ENCODE assay signal across 37 cellular contexts in genomic region chr14:32250681-32251080, GRCh38. TPM values are rescaled to one million over a fixed set of nuclear protein-coding genes. Genes with fewer than 3 reads are reported as not detected.
"Had no signal": no experiment of that assay in that cellular context is flagged by ENCODE, and none has a peak within 500 bp of the region (broad histone marks: within the 10 kb centered on the region; RNA-seq: fewer than 3 reads in every experiment).

No MANE protein-coding gene starts in this region.

- H3K27ac ChIP-seq: adrenal gland, body of pancreas, brain microvascular endothelial cell, breast epithelium, VCaP had no signal

- H3K27me3 ChIP-seq: adrenal gland, body of pancreas, brain microvascular endothelial cell, breast epithelium had no signal

- H3K36me3 ChIP-seq: adrenal gland, brain microvascular endothelial cell, breast epithelium had no signal

- DNase-seq: activated B cell treated with CpG ODN at 0.5 μM for 24 hours; activated CD4-positive, alpha-beta memory T cell treated with anti-CD3 and anti-CD28 coated beads for 36 hours; activated CD4-positive, alpha-beta T cell treated with anti-CD3 and anti-CD28 coated beads for 4 hours; activated CD4-positive, alpha-beta T cell treated with anti-CD3 and anti-CD28 coated beads, Interleukin-2, amount 10 ng/mL, durations not matched to agents 24 days and 14 days; activated CD4-positive, alpha-beta T cell treated with anti-CD3 and anti-CD28 coated beads, Interleukin-2, amount 50 U/mL, for 1 hour; activated CD4-positive, alpha-beta T cell treated with anti-CD3 and anti-CD28 coated beads, Interleukin-2, amount 50 U/mL, for 4 hours; activated CD4-positive, CD25-positive, alpha-beta regulatory T cell treated with anti-CD3 and anti-CD28 coated beads, Interleukin-2, amount 50 U/mL, for 72 hours; activated CD8-positive, alpha-beta memory T cell treated with anti-CD3 and anti-CD28 coated beads, Interleukin-2, amount 50 U/mL, for 4 hours; activated CD8-positive, alpha-beta T cell treated with anti-CD3 and anti-CD28 coated beads for 36 hours; activated effector memory CD4-positive, alpha-beta T cell treated with anti-CD3 and anti-CD28 coated beads, Interleukin-2, amount 50 U/mL, for 16 hours; activated gamma-delta T cell treated with Interleukin-2 at 50 U/mL for 16 hours; activated naive CD4-positive, alpha-beta T cell; activated naive CD4-positive, alpha-beta T cell treated with anti-CD3 and anti-CD28 coated beads for 36 hours; activated naive CD4-positive, alpha-beta T cell treated with anti-CD3 and anti-CD28 coated beads, Interleukin-2, amount 50 U/mL, for 16 hours; activated naive CD8-positive, alpha-beta T cell treated with anti-CD3 and anti-CD28 coated beads for 36 hours; activated T-cell treated with anti-CD3 and anti-CD28 coated beads for 4 hours; activated T-cell treated with anti-CD3 and anti-CD28 coated beads, Interleukin-2, amount 50 U/mL, for 1 hour; activated T-cell treated with anti-CD3 and anti-CD28 coated beads, Interleukin-2, amount 50 U/mL, for 4 hours; activated T-cell treated with anti-CD3 and anti-CD28 coated beads, Interleukin-2, amount 50 U/mL, for 72 hours; adrenal gland; amniotic stem cell; aorta; body of pancreas; brain microvascular endothelial cell; central memory CD4-positive, alpha-beta T cell; T-helper 1 cell; T-helper 2 cell; T-helper 9 cell had no signal

- H3K9me3 ChIP-seq: adrenal gland, body of pancreas, breast epithelium had no signal

- H3K4me3 ChIP-seq: adrenal gland, body of pancreas, breast epithelium had no signal

- H3K4me1 ChIP-seq: breast epithelium had no signal

RNA-seq across cellular contexts. Expression of gene RNU6-8, which starts 47.6 kb away (rescaled TPM):
- total RNA-seq: activated B cell treated with CpG ODN at 0.5 μM for 24 hours; activated CD4-positive, alpha-beta memory T cell treated with anti-CD3 and anti-CD28 coated beads for 36 hours; activated CD4-positive, alpha-beta T cell treated with anti-CD3 and anti-CD28 coated beads, Interleukin-2, amount 10 ng/mL, durations not matched to agents 24 days and 14 days; activated CD8-positive, alpha-beta memory T cell treated with anti-CD3 and anti-CD28 coated beads for 36 hours; activated CD8-positive, alpha-beta T cell treated with anti-CD3 and anti-CD28 coated beads for 36 hours; activated naive CD4-positive, alpha-beta T cell treated with anti-CD3 and anti-CD28 coated beads for 36 hours; activated naive CD4-positive, alpha-beta T cell treated with anti-CD3 and anti-CD28 coated beads, Interleukin-2, amount 50 U/mL, for 72 hours; activated naive CD8-positive, alpha-beta T cell treated with anti-CD3 and anti-CD28 coated beads for 36 hours; activated T-cell treated with anti-CD3 and anti-CD28 coated beads, Interleukin-2, amount 50 U/mL, for 4 hours; activated T-cell treated with anti-CD3 and anti-CD28 coated beads, Interleukin-2, amount 50 U/mL, for 72 hours; activated T-helper 1 cell treated with anti-CD3 and anti-CD28 coated beads, Interleukin-12 subunit alpha, Interleukin-12 subunit beta, Interleukin-2, Interleukin-4 antibody, amounts not matched to agents 30 ng/mL and 10 ng/mL and 1 ng/mL, durations not matched to agents 14 hours and 24 hours and 36 hours; activated T-helper 17 cell treated with anti-CD3 and anti-CD28 coated beads, Interleukin-2, amount 50 U/mL, for 72 hours; adrenal gland; aorta; astrocyte; body of pancreas; breast epithelium; cardiac septum; cerebellum had no signal

RNA-seq across cellular contexts. Expression of gene RNU6-7, which starts 48.8 kb away (rescaled TPM):
- total RNA-seq: activated B cell treated with CpG ODN at 0.5 μM for 24 hours; activated CD4-positive, alpha-beta memory T cell treated with anti-CD3 and anti-CD28 coated beads for 36 hours; activated CD4-positive, alpha-beta T cell treated with anti-CD3 and anti-CD28 coated beads, Interleukin-2, amount 10 ng/mL, durations not matched to agents 24 days and 14 days; activated CD8-positive, alpha-beta memory T cell treated with anti-CD3 and anti-CD28 coated beads for 36 hours; activated CD8-positive, alpha-beta T cell treated with anti-CD3 and anti-CD28 coated beads for 36 hours; activated naive CD4-positive, alpha-beta T cell treated with anti-CD3 and anti-CD28 coated beads for 36 hours; activated naive CD4-positive, alpha-beta T cell treated with anti-CD3 and anti-CD28 coated beads, Interleukin-2, amount 50 U/mL, for 72 hours; activated naive CD8-positive, alpha-beta T cell treated with anti-CD3 and anti-CD28 coated beads for 36 hours; activated T-cell treated with anti-CD3 and anti-CD28 coated beads, Interleukin-2, amount 50 U/mL, for 4 hours; activated T-cell treated with anti-CD3 and anti-CD28 coated beads, Interleukin-2, amount 50 U/mL, for 72 hours; activated T-helper 1 cell treated with anti-CD3 and anti-CD28 coated beads, Interleukin-12 subunit alpha, Interleukin-12 subunit beta, Interleukin-2, Interleukin-4 antibody, amounts not matched to agents 30 ng/mL and 10 ng/mL and 1 ng/mL, durations not matched to agents 14 hours and 24 hours and 36 hours; activated T-helper 17 cell treated with anti-CD3 and anti-CD28 coated beads, Interleukin-2, amount 50 U/mL, for 72 hours; adrenal gland; aorta; astrocyte; body of pancreas; breast epithelium; cardiac septum; cerebellum had no signal
